8 cellular contexts compared by ENCODE assay signal in the genomic region with DNA sequence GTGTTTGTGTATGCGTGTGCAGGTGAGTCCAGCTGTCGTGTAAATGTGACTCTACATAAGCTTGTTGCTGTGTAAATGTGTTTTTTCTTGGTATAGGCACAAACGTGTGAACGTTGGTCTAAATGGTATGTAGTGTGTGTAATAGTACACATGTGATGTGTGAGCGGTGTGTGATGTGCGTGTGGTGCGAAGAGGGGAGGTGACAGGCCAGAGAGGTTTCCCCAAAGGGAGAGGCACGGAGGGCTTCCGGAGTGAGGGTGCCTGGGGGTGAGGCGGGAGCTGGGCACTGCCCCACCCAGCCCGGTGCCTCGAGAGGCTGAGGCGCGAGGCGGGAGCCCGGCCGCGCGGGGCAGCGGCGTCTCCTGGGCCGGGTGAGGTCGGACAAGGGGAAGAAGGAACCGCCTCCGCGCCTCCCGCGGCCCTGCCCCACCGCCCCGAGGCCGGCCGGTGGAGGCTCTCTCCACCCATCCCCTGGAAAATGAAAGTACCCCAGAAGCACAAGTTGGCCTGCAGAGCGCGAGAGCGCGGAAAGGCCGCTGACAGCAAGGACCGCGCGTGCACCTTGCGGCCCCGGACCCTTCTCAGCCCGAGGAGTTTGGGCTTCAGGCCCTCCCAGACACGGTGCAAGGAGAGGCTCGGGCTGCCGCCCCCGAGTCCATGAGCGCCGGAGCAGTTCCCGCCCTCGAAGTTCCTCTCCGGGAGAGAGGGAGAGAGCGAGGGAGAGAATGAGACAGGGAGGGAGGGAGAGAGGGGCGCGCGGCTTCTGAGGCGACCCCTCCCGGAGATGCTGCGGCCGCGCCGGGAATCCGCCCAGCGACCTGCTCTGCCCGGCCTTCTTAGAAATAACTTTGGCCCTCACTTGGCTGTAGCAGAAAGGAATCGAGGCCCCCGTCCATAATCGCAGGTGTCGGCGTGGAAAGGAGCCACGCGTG. TPM values are rescaled to one million over a fixed set of nuclear protein-coding genes. Genes with fewer than 3 reads are reported as not detected.
A peak's percentile ranks its signal among the peaks of the same experiment; 100 is the strongest.
DNase-seq lines count a peak whose midpoint lies in the region; ATAC-seq, FAIRE-seq and TF ChIP-seq lines count a peak whose summit lies in the region.

No MANE protein-coding gene starts in this region.

- no peaks in the 10 kb centered on the region for H3K9me3 ChIP-seq in breast epithelium
- no peaks in the 10 kb centered on the region for H3K9me3 ChIP-seq in stomach

- intact Hi-C loops in breast epithelium (cut with DNase I; ENCODE audit: low total_unique reads), result loop anchor here (10.0 kb wide), 1 partner anchor 417 kb away; no protein-coding TSS in a partner anchor
- intact Hi-C loops in left colon (cut with DNase I, micrococcal nuclease), result loop anchor here in 1 of 2 donors (10.0 kb wide), 1 partner anchor 377 kb away; no protein-coding TSS in a partner anchor
- intact Hi-C loops in stomach (cut with DNase I; ENCODE audit: low total_unique reads), result loop anchor here (5.0 to 10.0 kb wide), 3 partner anchors 145 to 407 kb away; a partner anchor contains a TSS

- H3K27ac ChIP-seq in breast epithelium (no peak overlapping the region), stomach (no peak overlapping the region)

- no peak for FAIRE-seq in D721Med (lab: Jason Lieb, UNC)

- TF ChIP-seq POLR2A in breast epithelium (IDR thresholded peaks at IDR 0.05) (no peak), stomach (IDR thresholded peaks at IDR 0.05) (no peak)

- TF ChIP-seq CTCF in GM13977 (IDR thresholded peaks at IDR 0.05; ENCODE audit: extremely low read depth, insufficient read depth, missing control alignments) (no peak), breast epithelium (IDR thresholded peaks at IDR 0.05) (no peak), stomach (IDR thresholded peaks at IDR 0.05) (no peak), D721Med (IDR thresholded peaks at IDR 0.05; ENCODE audit: insufficient read depth, missing control alignments) (no peak)

- ATAC-seq in left colon, result peak; percentile 74

- H3K4me1 ChIP-seq in breast epithelium (peaks cover 0 to 5% of the 10 kb centered on the region in 2 donors), stomach (peaks cover 51 to 63% (median 59%) of the 10 kb centered on the region in 4 donors)

- H3K27me3 ChIP-seq in breast epithelium, result peaks cover 0 to 44% of the 10 kb centered on the region in 2 donors
- H3K27me3 ChIP-seq in stomach, result peaks cover 24 to 100% (median 88%) of the 10 kb centered on the region in 3 donors

- TF ChIP-seq EP300 in stomach (IDR thresholded peaks at IDR 0.05), result no peak

- in situ Hi-C loops in GM13977 (cut with MboI; ENCODE audit: low pct_unique_long_range_greater_than_20kb, low sequenced_read_pairs, unreplicated experiment), result loop anchor here (5.0 to 25.0 kb wide), 2 partner anchors 45 to 370 kb away; no protein-coding TSS in a partner anchor
- in situ Hi-C loops in G401 (cut with HindIII; ENCODE audit: low sequenced_read_pairs), result no loop called here

- WGBS in stomach, 5 donors, result 1 to 3% (median 1%) methylated on average over 32 to 72 of the region's 72 CpGs

- H3K4me3 ChIP-seq in breast epithelium (peak overlapping the region; percentile 57 to 87 (median 67)), stomach (peak overlapping the region; percentile 51 to 94 (median 60))

- H3K36me3 ChIP-seq in breast epithelium (no peaks in the 10 kb centered on the region), stomach (no peaks in the 10 kb centered on the region)

- DNase-seq in 8988T (peak; percentile 63), GM13977 (ENCODE audit: low spot score) (peak; percentile 73), NOMO-1 treated with DMSO at 0.1 percent for 48 hours (lab: John Stamatoyannopoulos, UW; ENCODE audit: unreplicated experiment) (peak; percentile 37), breast epithelium (ENCODE audit: low spot score in 2 of 2) (no peak), left colon (peak; percentile 34 to 46), stomach (peak; percentile 52), D721Med (ENCODE audit: insufficient read length, low spot score) (no peak), G401 (ENCODE audit: low spot score) (no peak)

RNA-seq across cellular contexts. Expression of a gene that starts 43.2 kb away (rescaled TPM):
- total RNA-seq in breast epithelium, result 10 to 100 TPM; 27.1 to 75.2 (median 36.7) TPM
- total RNA-seq in left colon, result 10 to 100 TPM; 25.0 to 32.0 TPM
- total RNA-seq in stomach, result 100 to 1,000 TPM in 1 of 5 donors, 10 to 100 TPM in 4; 18.7 to 420 (median 33.5) TPM
- polyA plus RNA-seq in stomach, result 10 to 100 TPM in 1 of 3 donors, 1 to 10 TPM in 2; 6.0 to 10.5 (median 7.8) TPM
- 23.0 and 39.2 TPM in 2 replicates for total RNA-seq in G401 (2014; rRNA removed; shearing (Covaris generic))

RNA-seq across cellular contexts. Expression of a gene that starts 48.1 kb away (rescaled TPM):
- under 1 TPM in 1 of 3 donors, not detected in 2; 0.33 TPM for total RNA-seq in breast epithelium
- total RNA-seq in left colon, result not detected
- total RNA-seq in stomach, result not detected
- not detected for polyA plus RNA-seq in stomach
- 0.31 TPM in 1 of 2 replicates, not detected in the other for total RNA-seq in G401 (2014; rRNA removed; shearing (Covaris generic))

Comparison
In these comparisons a context has a peak if more than half of its experiments do, and no peak if none do; other contexts are left out.
1. DNase-seq: peak in 8988T (single experiment), GM13977 (single experiment), NOMO-1 treated with DMSO at 0.1 percent for 48 hours (single experiment), left colon (2 of 2) and stomach (single experiment); none in breast epithelium (0 of 2), D721Med (single experiment) and G401 (single experiment).